In the genomic region with DNA sequence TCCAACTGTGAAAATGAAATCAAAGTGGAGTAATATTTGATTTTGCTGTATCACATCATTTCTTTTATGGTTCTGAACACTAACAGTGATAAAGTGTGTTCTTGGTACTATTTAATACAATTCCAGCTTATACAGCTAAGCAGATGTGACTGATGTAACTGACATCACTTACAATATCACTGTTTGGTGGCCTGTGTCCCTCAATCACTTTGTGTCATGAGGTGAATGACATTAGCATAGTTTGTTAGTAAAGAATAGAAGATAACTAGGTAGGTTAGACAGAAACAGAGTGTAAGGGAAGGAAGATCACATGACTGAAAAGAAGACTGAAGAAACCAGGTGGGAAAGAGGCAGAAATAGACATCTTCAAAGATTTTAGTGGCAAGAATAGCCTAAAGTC, we compare ENCODE assay signal across 3 cellular contexts.
TF ChIP-seq lines count a peak whose summit lies in the region.

No MANE protein-coding gene starts in this region.

TF ChIP-seq in GM12891, 5 proteins besides CTCF, POLR2A, EP300 and RAD21 (continued from another document):
- no peak for TF ChIP-seq PAX5 (IDR thresholded peaks at IDR 0.05; ENCODE audit: insufficient read depth, low read length, severe bottlenecking)

TF ChIP-seq in IMR-90, 13 proteins besides CTCF, POLR2A, EP300 and RAD21 (continued from another document):
- TF ChIP-seq, protein P1, sequence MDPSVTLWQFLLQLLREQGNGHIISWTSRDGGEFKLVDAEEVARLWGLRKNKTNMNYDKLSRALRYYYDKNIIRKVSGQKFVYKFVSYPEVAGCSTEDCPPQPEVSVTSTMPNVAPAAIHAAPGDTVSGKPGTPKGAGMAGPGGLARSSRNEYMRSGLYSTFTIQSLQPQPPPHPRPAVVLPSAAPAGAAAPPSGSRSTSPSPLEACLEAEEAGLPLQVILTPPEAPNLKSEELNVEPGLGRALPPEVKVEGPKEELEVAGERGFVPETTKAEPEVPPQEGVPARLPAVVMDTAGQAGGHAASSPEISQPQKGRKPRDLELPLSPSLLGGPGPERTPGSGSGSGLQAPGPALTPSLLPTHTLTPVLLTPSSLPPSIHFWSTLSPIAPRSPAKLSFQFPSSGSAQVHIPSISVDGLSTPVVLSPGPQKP (IDR thresholded peaks at IDR 0.05; ENCODE audit: borderline replicate concordance, low read depth, low read length), result no peak
- TF ChIP-seq CHD1 (IDR thresholded peaks at IDR 0.05; ENCODE audit: low read depth, low read length) (no peak), RCOR1 (IDR thresholded peaks at IDR 0.05; ENCODE audit: insufficient replicate concordance, low read length) (no peak), MXI1 (IDR thresholded peaks at IDR 0.05; ENCODE audit: borderline replicate concordance, low read depth, low read length) (no peak), MAFK (IDR thresholded peaks at IDR 0.05; ENCODE audit: low read depth, low read length) (no peak), RFX5 (IDR thresholded peaks at IDR 0.05; ENCODE audit: low read depth, low read length) (no peak), CEBPB (IDR thresholded peaks at IDR 0.05; ENCODE audit: low read depth, low read length) (no peak), BHLHE40 (IDR thresholded peaks at IDR 0.05; ENCODE audit: low read depth, low read length) (no peak), MAZ (IDR thresholded peaks at IDR 0.05; ENCODE audit: borderline replicate concordance, low read depth, low read length) (no peak), NFE2L2 (IDR thresholded peaks at IDR 0.05; ENCODE audit: low read depth, low read length) (no peak), SMC3 (IDR thresholded peaks at IDR 0.05; ENCODE audit: low read depth, low read length) (no peak)
- TF ChIP-seq, protein P2, sequence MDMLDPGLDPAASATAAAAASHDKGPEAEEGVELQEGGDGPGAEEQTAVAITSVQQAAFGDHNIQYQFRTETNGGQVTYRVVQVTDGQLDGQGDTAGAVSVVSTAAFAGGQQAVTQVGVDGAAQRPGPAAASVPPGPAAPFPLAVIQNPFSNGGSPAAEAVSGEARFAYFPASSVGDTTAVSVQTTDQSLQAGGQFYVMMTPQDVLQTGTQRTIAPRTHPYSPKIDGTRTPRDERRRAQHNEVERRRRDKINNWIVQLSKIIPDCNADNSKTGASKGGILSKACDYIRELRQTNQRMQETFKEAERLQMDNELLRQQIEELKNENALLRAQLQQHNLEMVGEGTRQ (IDR thresholded peaks at IDR 0.05; ENCODE audit: low read depth, low read length), result no peak

TF ChIP-seq in K562, 482 proteins besides CTCF, POLR2A, EP300 and RAD21:
- TF ChIP-seq, protein P3, sequence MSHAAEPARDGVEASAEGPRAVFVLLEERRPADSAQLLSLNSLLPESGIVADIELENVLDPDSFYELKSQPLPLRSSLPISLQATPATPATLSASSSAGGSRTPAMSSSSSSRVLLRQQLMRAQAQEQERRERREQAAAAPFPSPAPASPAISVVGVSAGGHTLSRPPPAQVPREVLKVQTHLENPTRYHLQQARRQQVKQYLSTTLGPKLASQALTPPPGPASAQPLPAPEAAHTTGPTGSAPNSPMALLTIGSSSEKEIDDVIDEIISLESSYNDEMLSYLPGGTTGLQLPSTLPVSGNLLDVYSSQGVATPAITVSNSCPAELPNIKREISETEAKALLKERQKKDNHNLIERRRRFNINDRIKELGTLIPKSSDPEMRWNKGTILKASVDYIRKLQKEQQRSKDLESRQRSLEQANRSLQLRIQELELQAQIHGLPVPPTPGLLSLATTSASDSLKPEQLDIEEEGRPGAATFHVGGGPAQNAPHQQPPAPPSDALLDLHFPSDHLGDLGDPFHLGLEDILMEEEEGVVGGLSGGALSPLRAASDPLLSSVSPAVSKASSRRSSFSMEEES (CRISPR knock-in tag; IDR thresholded peaks at IDR 0.05), result peak; percentile 79
- no peak for TF ChIP-seq SMARCE1 (IDR thresholded peaks at IDR 0.05)
